16 cellular contexts compared by ENCODE assay signal in the genomic region with DNA sequence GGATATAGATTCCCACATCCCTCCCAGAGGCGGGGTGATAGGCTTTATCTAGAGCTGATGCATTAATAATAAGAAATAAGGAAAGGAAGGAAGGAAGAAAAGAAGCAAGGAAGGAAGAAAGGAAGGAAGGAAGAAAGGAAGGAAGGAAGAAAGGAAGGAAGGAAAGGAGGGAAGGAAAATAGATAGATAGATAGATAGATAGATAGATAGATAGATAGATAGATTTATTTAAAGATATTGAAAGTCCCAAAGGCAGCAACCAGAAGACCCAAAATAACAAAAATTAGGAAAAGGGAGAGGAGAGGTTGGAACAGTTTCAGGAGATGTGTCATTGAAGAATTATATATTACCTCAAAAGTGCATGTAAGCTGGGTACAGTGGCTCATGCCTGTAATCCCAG. TPM values are rescaled to one million over a fixed set of nuclear protein-coding genes. Genes with fewer than 3 reads are reported as not detected.
DNase-seq lines count a peak whose midpoint lies in the region; ATAC-seq and TF ChIP-seq lines count a peak whose summit lies in the region.
"Had no signal": no experiment of that assay in that cellular context is flagged by ENCODE, and none has a peak within 500 bp of the region (broad histone marks: within the 10 kb centered on the region; RNA-seq: fewer than 3 reads in every experiment).

No MANE protein-coding gene starts in this region.

- peaks cover 18% of the 10 kb centered on the region for H3K4me1 Mint-ChIP-seq in endothelial cell (ENCODE audit: unreplicated experiment)
- H3K4me1 Mint-ChIP-seq: B cell had no signal

- POLR2A ChIA-PET in HEK293 (lab: Yijun Ruan, JAX), result no interaction called here

- no peak overlapping the region for H3K4me3 Mint-ChIP-seq in endothelial cell (ENCODE audit: unreplicated experiment)
- H3K4me3 Mint-ChIP-seq: B cell; CD4-positive, alpha-beta T cell; CD8-positive, alpha-beta T cell had no signal

- H3K4me1 ChIP-seq in BLaER1 (peaks cover 46% of the 10 kb centered on the region), HEK293 (ENCODE audit: control insufficient read depth, insufficient read depth, low read length) (no peaks in the 10 kb centered on the region), thyroid gland (peaks cover 4 to 18% of the 10 kb centered on the region in 2 donors), mucosa of descending colon (ENCODE audit: low read depth) (no peaks in the 10 kb centered on the region)
- H3K4me1 ChIP-seq: A549, Caco-2 had no signal

- CTCF ChIA-PET in HEK293 (lab: Yijun Ruan, JAX), result interaction anchor here (0.6 to 1.2 kb wide), 3 partner anchors 22 to 37 kb away, joined by 3 read pairs; no protein-coding TSS in a partner anchor

- TF ChIP-seq POLR2A in thyroid gland (IDR thresholded peaks at IDR 0.05), result no peak

- no peaks in the 10 kb centered on the region for H3K36me3 ChIP-seq in BLaER1
- H3K36me3 ChIP-seq in HEK293 (ENCODE audit: control insufficient read depth in 2 of 2, insufficient read depth in 1 of 2, low read length in 2 of 2), result no peaks in the 10 kb centered on the region
- no peaks in the 10 kb centered on the region for H3K36me3 ChIP-seq in thyroid gland
- H3K36me3 ChIP-seq in mucosa of descending colon (ENCODE audit: low read depth), result no peaks in the 10 kb centered on the region

- intact Hi-C loops in thyroid gland (cut with DNase I), result no loop called here
- intact Hi-C loops in mucosa of descending colon (cut with DNase I, micrococcal nuclease), result no loop called here

- H3K9ac ChIP-seq in BLaER1, result no peak overlapping the region

- no peaks in the 10 kb centered on the region for H4K20me1 ChIP-seq in BLaER1

- H3K4me3 ChIP-seq in BLaER1 (no peak overlapping the region), HEK293 (ENCODE audit: low read depth, low read length) (no peak overlapping the region), thyroid gland (replicated peaks in 1 of 3) (no peak overlapping the region), mucosa of descending colon (no peak overlapping the region)
- H3K4me3 ChIP-seq: A549 had no signal

- H3K9me3 ChIP-seq in BLaER1, result no peaks in the 10 kb centered on the region
- no peaks in the 10 kb centered on the region for H3K9me3 ChIP-seq in HEK293 (ENCODE audit: control insufficient read depth, insufficient read depth, low read depth, low read length)
- no peaks in the 10 kb centered on the region for H3K9me3 ChIP-seq in thyroid gland
- H3K9me3 ChIP-seq in mucosa of descending colon, result no peaks in the 10 kb centered on the region
- H3K9me3 ChIP-seq: A549, Caco-2 had no signal

- no peak for TF ChIP-seq CTCF in HEK293 (tag by site-specific recombination; IDR thresholded peaks at IDR 0.05)
- TF ChIP-seq CTCF in endothelial cell (IDR thresholded peaks at IDR 0.05; ENCODE audit: unreplicated experiment), result no peak
- TF ChIP-seq CTCF in thyroid gland (IDR thresholded peaks at IDR 0.05), result no peak
- TF ChIP-seq CTCF in mucosa of descending colon (IDR thresholded peaks at IDR 0.05), result no peak

- H3K27ac ChIP-seq in BLaER1 (no peak overlapping the region), HEK293 (ENCODE audit: extremely low read depth, low read depth, low read length) (no peak overlapping the region), thyroid gland (no peak overlapping the region)
- H3K27ac ChIP-seq: 22Rv1, A549, C4-2B had no signal

- no peak for DNase-seq in endothelial cell (ENCODE audit: low spot score)
- no peak for DNase-seq in thyroid gland
- no peak for DNase-seq in mucosa of descending colon
- DNase-seq: AML-193; Caco-2; Calu3; CD4-positive, alpha-beta T cell; CD8-positive, alpha-beta T cell; GF-D8 had no signal

- no peaks in the 10 kb centered on the region for H3K36me3 Mint-ChIP-seq in endothelial cell (ENCODE audit: low read depth, unreplicated experiment)
- H3K36me3 Mint-ChIP-seq: CD8-positive, alpha-beta T cell had no signal

- peaks cover 9% of the 10 kb centered on the region for H3K27me3 Mint-ChIP-seq in endothelial cell (ENCODE audit: unreplicated experiment)

- no peaks in the 10 kb centered on the region for H3K27me3 ChIP-seq in BLaER1
- H3K27me3 ChIP-seq in thyroid gland, result no peaks in the 10 kb centered on the region

- 86 to 90% methylated on average over 1 of the region's 1 CpG for WGBS in thyroid gland, 2 donors

- H3K27ac Mint-ChIP-seq in endothelial cell (ENCODE audit: unreplicated experiment), result peak overlapping the region; percentile 44
- H3K27ac Mint-ChIP-seq: B cell; CD4-positive, alpha-beta T cell; CD8-positive, alpha-beta T cell had no signal

- H3K9me3 Mint-ChIP-seq in endothelial cell (ENCODE audit: unreplicated experiment), result no peaks in the 10 kb centered on the region
- H3K9me3 Mint-ChIP-seq: CD4-positive, alpha-beta T cell; CD8-positive, alpha-beta T cell had no signal

- H3K4me2 ChIP-seq in BLaER1, result peak overlapping the region; percentile 74; the same call in 1 of the 2 replicates
- H3K4me2 ChIP-seq: A549 had no signal

- ATAC-seq in mucosa of descending colon, result no peak
- ATAC-seq: A549; CD8-positive, alpha-beta T cell had no signal

TF ChIP-seq in HEK293, 187 proteins besides CTCF, POLR2A, EP300 and RAD21:
- peak; percentile 79 for TF ChIP-seq ZNF366 (tag by site-specific recombination; conservative IDR thresholded peaks at IDR 0.05)
- TF ChIP-seq SCRT1 (tag by site-specific recombination; IDR thresholded peaks at IDR 0.05; ENCODE audit: borderline replicate concordance), result no peak

RNA-seq across cellular contexts. Expression of gene SLC26A9, which starts 12.2 kb away (rescaled TPM):
- total RNA-seq in endothelial cell (ENCODE audit: unreplicated experiment) (not detected), thyroid gland (1 to 10 TPM; 1.6 to 4.8 (median 3.3) TPM), mucosa of descending colon (not detected)
- total RNA-seq: A172; B cell; Caco-2; CD4-positive, alpha-beta T cell; CD8-positive, alpha-beta T cell had no signal

RNA-seq across cellular contexts. Expression of gene RAB7B, which starts 47.7 kb away (rescaled TPM):
- total RNA-seq in endothelial cell (ENCODE audit: unreplicated experiment) (not detected), thyroid gland (10 to 100 TPM in 2 of 4 donors, 1 to 10 TPM in 2; 4.8 to 12.6 (median 8.7) TPM), mucosa of descending colon (1 to 10 TPM in 1 of 3 donors, under 1 TPM in 2; 0.69 to 1.3 (median 0.76) TPM)
- total RNA-seq: B cell; Caco-2; CD8-positive, alpha-beta T cell had no signal
